In genomic region chr14:100306256-100306505, GRCh38 we compare ENCODE assay signal across 8 cellular contexts. TPM values are rescaled to one million over a fixed set of nuclear protein-coding genes. Genes with fewer than 3 reads are reported as not detected.
DNase-seq lines count a peak whose midpoint lies in the region; ATAC-seq and TF ChIP-seq lines count a peak whose summit lies in the region.

A gene with protein sequence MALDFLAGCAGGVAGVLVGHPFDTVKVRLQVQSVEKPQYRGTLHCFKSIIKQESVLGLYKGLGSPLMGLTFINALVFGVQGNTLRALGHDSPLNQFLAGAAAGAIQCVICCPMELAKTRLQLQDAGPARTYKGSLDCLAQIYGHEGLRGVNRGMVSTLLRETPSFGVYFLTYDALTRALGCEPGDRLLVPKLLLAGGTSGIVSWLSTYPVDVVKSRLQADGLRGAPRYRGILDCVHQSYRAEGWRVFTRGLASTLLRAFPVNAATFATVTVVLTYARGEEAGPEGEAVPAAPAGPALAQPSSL (minus strand): TSS chr14:100306444. CDS start chr14:100306232, 212 bp downstream.

- H3K27ac Mint-ChIP-seq in central memory CD8-positive, alpha-beta T cell (ENCODE audit: low read depth): no peak within 1 kb of the TSS

- peak within 1 kb of the TSS; percentile 74 to 99 (median 90) for H3K4me3 ChIP-seq in upper lobe of left lung

- peak in 1 of 6 experiments; percentile 25 for TF ChIP-seq CTCF in upper lobe of left lung (IDR thresholded peaks at IDR 0.05)

- TF ChIP-seq POLR2A in upper lobe of left lung (IDR thresholded peaks at IDR 0.05): peak in 2 of 4 donors; percentile 73 to 88

- H3K9me3 Mint-ChIP-seq in activated T-cell treated with anti-CD3 and anti-CD28 coated beads, Interleukin-2, amount 50 U/mL, for 4 hours: no peaks in the 10 kb centered on the region
- H3K9me3 Mint-ChIP-seq in central memory CD8-positive, alpha-beta T cell: no peaks in the 10 kb centered on the region

- ATAC-seq in activated T-cell treated with anti-CD3 and anti-CD28 coated beads, Interleukin-2, amount 50 U/mL, for 4 hours: no peak
- no peak for ATAC-seq in central memory CD8-positive, alpha-beta T cell (replicated peaks; ENCODE audit: extremely low read depth, poor library complexity, severe bottlenecking)
- ATAC-seq in upper lobe of left lung (ENCODE audit: low FRiP score in 2 of 2): no peak
- ATAC-seq in activated CD4-positive, CD25-positive, alpha-beta regulatory T cell treated with anti-CD3 and anti-CD28 coated beads, Interleukin-2, amount 50 U/mL, for 24 hours: no peak

- H3K27ac ChIP-seq in upper lobe of left lung: peak within 1 kb of the TSS; percentile 81 to 94 (median 86)

- H3K9me3 ChIP-seq in upper lobe of left lung: no peaks in the 10 kb centered on the region

- H3K4me1 ChIP-seq in upper lobe of left lung: peaks cover 47 to 72% (median 59%) of the 10 kb centered on the region in 4 donors

- H3K4me1 Mint-ChIP-seq in activated T-cell treated with anti-CD3 and anti-CD28 coated beads, Interleukin-2, amount 50 U/mL, for 4 hours (ENCODE audit: low read depth): peaks cover 7% of the 10 kb centered on the region
- H3K4me1 Mint-ChIP-seq in central memory CD8-positive, alpha-beta T cell: peaks cover 9% of the 10 kb centered on the region

- 0% methylated on average over 5 of the region's 32 CpGs; no CpG with 5 or more reads in 1 of the 2 donors for WGBS in upper lobe of left lung, 2 donors

- peaks cover 8% of the 10 kb centered on the region for H3K27me3 Mint-ChIP-seq in activated T-cell treated with anti-CD3 and anti-CD28 coated beads, Interleukin-2, amount 50 U/mL, for 4 hours (ENCODE audit: low read depth)
- no peaks in the 10 kb centered on the region for H3K27me3 Mint-ChIP-seq in central memory CD8-positive, alpha-beta T cell

- TF ChIP-seq EP300 in upper lobe of left lung (IDR thresholded peaks at IDR 0.05): peak in 1 of 4 donors; percentile 4

- no peaks in the 10 kb centered on the region for H3K27me3 ChIP-seq in upper lobe of left lung

- no peaks in the 10 kb centered on the region for H3K36me3 Mint-ChIP-seq in activated T-cell treated with anti-CD3 and anti-CD28 coated beads, Interleukin-2, amount 50 U/mL, for 4 hours (ENCODE audit: insufficient read depth)
- peaks cover 4% of the 10 kb centered on the region for H3K36me3 Mint-ChIP-seq in central memory CD8-positive, alpha-beta T cell (ENCODE audit: insufficient read depth)

- no peak for DNase-seq in activated T-cell treated with anti-CD3 and anti-CD28 coated beads, Interleukin-2, amount 50 U/mL, for 4 hours
- no peak for DNase-seq in activated T-cell treated with anti-CD3 and anti-CD28 coated beads, Interleukin-2, amount 50 U/mL, for 48 hours
- DNase-seq in central memory CD8-positive, alpha-beta T cell (ENCODE audit: low spot score in 2 of 2): no peak
- DNase-seq in lung microvascular endothelial cell (ENCODE audit: low read depth in 2 of 2) (no peak), upper lobe of left lung (no peak), DMS79 (lab: John Stamatoyannopoulos, UW) (no peak)
- DNase-seq in activated effector memory CD4-positive, alpha-beta T cell treated with Interleukin-2 at 50 U/mL for 16 hours: no peak

- H3K4me3 Mint-ChIP-seq in activated T-cell treated with anti-CD3 and anti-CD28 coated beads, Interleukin-2, amount 50 U/mL, for 4 hours: peak within 1 kb of the TSS; percentile 76
- H3K4me3 Mint-ChIP-seq in central memory CD8-positive, alpha-beta T cell: peak within 1 kb of the TSS; percentile 77

- no peaks in the 10 kb centered on the region for H3K36me3 ChIP-seq in upper lobe of left lung

RNA-seq across cellular contexts. Expression of the gene that starts here (rescaled TPM):
- 10 to 100 TPM in 1 of 3 donors, 1 to 10 TPM in 2; 6.2 to 10.8 (median 6.6) TPM for total RNA-seq in activated T-cell treated with anti-CD3 and anti-CD28 coated beads, Interleukin-2, amount 50 U/mL, for 4 hours
- total RNA-seq in lung microvascular endothelial cell (39.2 and 70.0 TPM in 2 replicates), upper lobe of left lung (100 to 1,000 TPM in 2 of 6 donors, 10 to 100 TPM in 4; 81.5 to 275 (median 96.6) TPM)
